16 cellular contexts compared by ENCODE assay signal in genomic region chr3:71214797-71215196, GRCh38.
A peak's percentile ranks its signal among the peaks of the same experiment; 100 is the strongest.
DNase-seq lines count a peak whose midpoint lies in the region; ATAC-seq and TF ChIP-seq lines count a peak whose summit lies in the region.
"Had no signal": no experiment of that assay in that cellular context is flagged by ENCODE, and none has a peak within 500 bp of the region (broad histone marks: within the 10 kb centered on the region; RNA-seq: fewer than 3 reads in every experiment).

No MANE protein-coding gene starts in this region.

- CTCF ChIA-PET in activated CD4-positive, alpha-beta T cell treated with anti-CD3 and anti-CD28 coated beads for 36 hours (lab: Charles Lee) = interaction anchor here (0.6 to 1.2 kb wide), 4 partner anchors 11 to 204 kb away, joined by 3 to 4 read pairs (median 3); no protein-coding TSS in a partner anchor
- CTCF ChIA-PET in CD4-positive, alpha-beta T cell (lab: Charles Lee) = no interaction called here

- H3K9me3 Mint-ChIP-seq in activated CD4-positive, alpha-beta T cell treated with anti-CD3 and anti-CD28 coated beads for 36 hours (ENCODE audit: low read depth) = peaks cover 1% of the 10 kb centered on the region
- no peaks in the 10 kb centered on the region for H3K9me3 Mint-ChIP-seq in CD4-positive, alpha-beta T cell
- H3K9me3 Mint-ChIP-seq in activated naive CD8-positive, alpha-beta T cell treated with anti-CD3 and anti-CD28 coated beads for 36 hours = peaks cover 5% of the 10 kb centered on the region
- peaks cover 4% of the 10 kb centered on the region for H3K9me3 Mint-ChIP-seq in progenitor cell of endocrine pancreas (ENCODE audit: low read depth)

- H3K9me3 ChIP-seq in CD4-positive, alpha-beta T cell (ENCODE audit: control insufficient read depth, low read length) = no peaks in the 10 kb centered on the region
- H3K9me3 ChIP-seq: Caco-2 had no signal

- no peak overlapping the region for H3K27ac Mint-ChIP-seq in activated CD4-positive, alpha-beta T cell treated with anti-CD3 and anti-CD28 coated beads for 36 hours
- peak overlapping the region; percentile 50 for H3K27ac Mint-ChIP-seq in CD4-positive, alpha-beta T cell
- peak overlapping the region; percentile 57 for H3K27ac Mint-ChIP-seq in activated naive CD8-positive, alpha-beta T cell treated with anti-CD3 and anti-CD28 coated beads for 36 hours
- H3K27ac Mint-ChIP-seq in progenitor cell of endocrine pancreas = peak overlapping the region; percentile 80

- intact Hi-C loops in activated CD4-positive, alpha-beta T cell treated with anti-CD3 and anti-CD28 coated beads for 36 hours (cut with DNase I, micrococcal nuclease) = no loop called here
- intact Hi-C loops in CD4-positive, alpha-beta T cell (cut with DNase I, micrococcal nuclease) = loop anchor here in 1 of 2 experiments (2.0 kb wide), 1 partner anchor 16 kb away; no protein-coding TSS in a partner anchor

- POLR2A ChIA-PET in activated CD4-positive, alpha-beta T cell treated with anti-CD3 and anti-CD28 coated beads for 36 hours (lab: Charles Lee) = no interaction called here
- POLR2A ChIA-PET in CD4-positive, alpha-beta T cell (lab: Charles Lee) = interaction anchor here (0.7 to 1.2 kb wide), 2 partner anchors 124 to 369 kb away, joined by 3 read pairs; no protein-coding TSS in a partner anchor

- peak; percentile 65 for ATAC-seq in activated CD4-positive, alpha-beta T cell treated with anti-CD3 and anti-CD28 coated beads for 36 hours
- ATAC-seq in CD4-positive, alpha-beta T cell (ENCODE audit: poor library complexity) = no peak
- ATAC-seq in HG03196 (IDR thresholded peaks at IDR 0.05; ENCODE audit: unreplicated experiment) (no peak), left lobe of liver (no peak)

- H3K36me3 Mint-ChIP-seq in activated CD4-positive, alpha-beta T cell treated with anti-CD3 and anti-CD28 coated beads for 36 hours (ENCODE audit: low read depth) = peaks cover 45% of the 10 kb centered on the region
- H3K36me3 Mint-ChIP-seq in CD4-positive, alpha-beta T cell (ENCODE audit: low read depth) = peaks cover 68% of the 10 kb centered on the region
- H3K36me3 Mint-ChIP-seq in activated naive CD8-positive, alpha-beta T cell treated with anti-CD3 and anti-CD28 coated beads for 36 hours = peaks cover 81% of the 10 kb centered on the region
- H3K36me3 Mint-ChIP-seq in progenitor cell of endocrine pancreas (ENCODE audit: insufficient read depth) = peaks cover 16% of the 10 kb centered on the region

- H3K4me3 Mint-ChIP-seq in activated CD4-positive, alpha-beta T cell treated with anti-CD3 and anti-CD28 coated beads for 36 hours = no peak overlapping the region
- no peak overlapping the region for H3K4me3 Mint-ChIP-seq in CD4-positive, alpha-beta T cell
- H3K4me3 Mint-ChIP-seq in activated naive CD8-positive, alpha-beta T cell treated with anti-CD3 and anti-CD28 coated beads for 36 hours = no peak overlapping the region
- no peak overlapping the region for H3K4me3 Mint-ChIP-seq in progenitor cell of endocrine pancreas (ENCODE audit: low read depth)

- TF ChIP-seq CTCF in CD4-positive, alpha-beta T cell (IDR thresholded peaks at IDR 0.05) = no peak
- TF ChIP-seq CTCF in progenitor cell of endocrine pancreas (IDR thresholded peaks at IDR 0.05; ENCODE audit: unreplicated experiment) = no peak

- no peaks in the 10 kb centered on the region for H3K27me3 Mint-ChIP-seq in activated CD4-positive, alpha-beta T cell treated with anti-CD3 and anti-CD28 coated beads for 36 hours
- no peaks in the 10 kb centered on the region for H3K27me3 Mint-ChIP-seq in CD4-positive, alpha-beta T cell
- H3K27me3 Mint-ChIP-seq in activated naive CD8-positive, alpha-beta T cell treated with anti-CD3 and anti-CD28 coated beads for 36 hours = no peaks in the 10 kb centered on the region
- no peaks in the 10 kb centered on the region for H3K27me3 Mint-ChIP-seq in progenitor cell of endocrine pancreas

- peaks cover 77% of the 10 kb centered on the region for H3K4me1 Mint-ChIP-seq in activated CD4-positive, alpha-beta T cell treated with anti-CD3 and anti-CD28 coated beads for 36 hours
- H3K4me1 Mint-ChIP-seq in CD4-positive, alpha-beta T cell (ENCODE audit: low read depth) = peaks cover 87% of the 10 kb centered on the region
- H3K4me1 Mint-ChIP-seq in activated naive CD8-positive, alpha-beta T cell treated with anti-CD3 and anti-CD28 coated beads for 36 hours = peaks cover 80% of the 10 kb centered on the region
- peaks cover 63% of the 10 kb centered on the region for H3K4me1 Mint-ChIP-seq in progenitor cell of endocrine pancreas (ENCODE audit: low read depth)

- H3K27ac ChIP-seq in CD4-positive, alpha-beta T cell (ENCODE audit: low read depth, low read length) = no peak overlapping the region

- no peak for DNase-seq in activated CD4-positive, alpha-beta T cell treated with anti-CD3 and anti-CD28 coated beads for 36 hours
- no peak for DNase-seq in activated CD4-positive, alpha-beta T cell treated with anti-CD3 and anti-CD28 coated beads, Interleukin-2, amount 50 U/mL, for 4 hours
- no peak for DNase-seq in CD4-positive, alpha-beta T cell
- DNase-seq in activated naive CD8-positive, alpha-beta T cell treated with anti-CD3 and anti-CD28 coated beads for 36 hours = no peak
- no peak for DNase-seq in progenitor cell of endocrine pancreas (ENCODE audit: low spot score, unreplicated experiment)
- DNase-seq in NCI-H2081 (lab: John Stamatoyannopoulos, UW) = no peak
- DNase-seq in left lobe of liver (ENCODE audit: low spot score) = no peak
- DNase-seq: 8988T, Caco-2, GDM1, NCI-H1694 treated with DMSO at 0.1 percent for 48 hours, NCI-H2107, NCI-H510A, NCI-H82, SHP77 had no signal

- no peaks in the 10 kb centered on the region for H3K27me3 ChIP-seq in CD4-positive, alpha-beta T cell (ENCODE audit: control insufficient read depth, insufficient read depth, low read length)
